In the genomic region with DNA sequence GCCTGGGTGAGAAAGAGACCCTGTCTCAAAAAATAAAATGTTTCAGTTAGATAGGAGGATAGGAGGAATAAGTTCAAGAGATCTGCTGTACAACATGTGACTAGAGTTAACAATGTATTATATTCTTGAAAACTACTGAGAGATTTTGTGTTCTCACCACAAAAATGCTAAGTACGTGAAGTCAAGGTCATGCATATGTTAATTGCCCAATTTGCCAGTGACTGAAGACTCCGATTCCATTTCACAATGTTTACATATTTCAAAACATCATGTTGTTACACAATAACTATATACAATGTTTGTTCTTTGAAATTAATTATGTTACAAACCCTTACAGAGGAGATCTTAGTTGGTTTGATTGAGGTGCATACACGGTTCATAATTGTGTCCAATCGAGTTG, we compare ENCODE assay signal across 18 cellular contexts. TPM values are rescaled to one million over a fixed set of nuclear protein-coding genes. Genes with fewer than 3 reads are reported as not detected.
A peak's percentile ranks its signal among the peaks of the same experiment; 100 is the strongest.
DNase-seq lines count a peak whose midpoint lies in the region; ATAC-seq and TF ChIP-seq lines count a peak whose summit lies in the region.
"Had no signal": no experiment of that assay in that cellular context is flagged by ENCODE, and none has a peak within 500 bp of the region (broad histone marks: within the 10 kb centered on the region; RNA-seq: fewer than 3 reads in every experiment).

No MANE protein-coding gene starts in this region.

- no peak overlapping the region for H3K23ac ChIP-seq in IMR-90 (ENCODE audit: low read depth, low read length)

- H3K36me3 ChIP-seq in IMR-90 (ENCODE audit: control insufficient read depth, insufficient read depth, low read length), result no peaks in the 10 kb centered on the region
- H3K36me3 ChIP-seq in adipocyte (ENCODE audit: control insufficient read depth, insufficient read depth, low read length, severe bottlenecking), result no peaks in the 10 kb centered on the region
- no peaks in the 10 kb centered on the region for H3K36me3 ChIP-seq in spleen
- H3K36me3 ChIP-seq: MG63 had no signal

- no peak overlapping the region for H3K4ac ChIP-seq in IMR-90 (ENCODE audit: low read depth, low read length)

- H4K8ac ChIP-seq in IMR-90 (ENCODE audit: low read depth in 2 of 2, low read length in 2 of 2), result no peak overlapping the region

- no peak overlapping the region for H4K91ac ChIP-seq in IMR-90 (ENCODE audit: insufficient read depth, low read depth, low read length)

- H3K9ac ChIP-seq in IMR-90 (ENCODE audit: low read depth, low read length), result no peak overlapping the region
- no peak overlapping the region for H3K9ac ChIP-seq in adipocyte (ENCODE audit: low read length)
- H3K9ac ChIP-seq: KMS-11 had no signal

- no peaks in the 10 kb centered on the region for H3K9me1 ChIP-seq in IMR-90 (ENCODE audit: insufficient read depth, low read length)

- H3K4me1 ChIP-seq in IMR-90 (ENCODE audit: control insufficient read depth, insufficient read depth, low read length), result no peaks in the 10 kb centered on the region
- H3K4me1 ChIP-seq in adipocyte (ENCODE audit: control insufficient read depth, insufficient read depth, low read length), result no peaks in the 10 kb centered on the region
- H3K4me1 ChIP-seq in spleen, result no peaks in the 10 kb centered on the region
- H3K4me1 ChIP-seq: A549 had no signal

- no peak overlapping the region for H2BK20ac ChIP-seq in IMR-90 (ENCODE audit: low read depth, low read length)

- ATAC-seq in IMR-90 (ENCODE audit: low read depth) (peak; percentile 67), HG03521 (IDR thresholded peaks at IDR 0.05; ENCODE audit: unreplicated experiment) (no peak)
- ATAC-seq: A549, GM23338 had no signal

- H3K9me3 ChIP-seq in IMR-90 (ENCODE audit: control insufficient read depth, insufficient read depth, low read length) (no peaks in the 10 kb centered on the region; the same call in 1 of the 2 replicates), adipocyte (ENCODE audit: control insufficient read depth, low read length) (no peaks in the 10 kb centered on the region), spleen (no peaks in the 10 kb centered on the region)
- H3K9me3 ChIP-seq: A549, MG63 had no signal

- POLR2A ChIA-PET in IMR-90 (lab: Charles Lee; ENCODE audit: unreplicated experiment), result no interaction called here

- H2AK9ac ChIP-seq in IMR-90 (replicated peaks; ENCODE audit: low read depth, low read length, poor library complexity), result no peak overlapping the region

- no CpG with 5 or more reads among the region's 4 CpGs for WGBS in IMR-90 (ENCODE audit: extremely low coverage in 2 of 2, insufficient read length in 1 of 2), 2 experiments
- 59 to 88% (median 67%) methylated on average over 4 of the region's 4 CpGs for WGBS in spleen, 5 donors

- H3K4me3 ChIP-seq in AG10803 (ENCODE audit: low read length), result no peak overlapping the region
- no peak overlapping the region for H3K4me3 ChIP-seq in IMR-90 (ENCODE audit: insufficient read depth, low read depth, low read length)
- H3K4me3 ChIP-seq in adipocyte (ENCODE audit: low read length), result no peak overlapping the region
- no peak overlapping the region for H3K4me3 ChIP-seq in spleen
- no peak overlapping the region for H3K4me3 ChIP-seq in coronary artery
- H3K4me3 ChIP-seq: A549, GM23338, MG63 had no signal

- TF ChIP-seq POLR2A in IMR-90 (IDR thresholded peaks at IDR 0.05; ENCODE audit: low read depth, low read length) (no peak), spleen (IDR thresholded peaks at IDR 0.05) (no peak)

- dilution Hi-C loops in IMR-90 (cut with HindIII; ENCODE audit: low sequenced_read_pairs, unreplicated experiment), result no loop called here

- H4K5ac ChIP-seq in IMR-90 (ENCODE audit: low read depth, low read length), result no peak overlapping the region

- H2BK5ac ChIP-seq in IMR-90 (ENCODE audit: low read depth, low read length, poor library complexity, severe bottlenecking), result no peak overlapping the region

- H2BK120ac ChIP-seq in IMR-90 (ENCODE audit: low read depth, low read length), result no peak overlapping the region

- H3K79me1 ChIP-seq in IMR-90 (ENCODE audit: low read depth in 1 of 2, low read length in 2 of 2), result no peaks in the 10 kb centered on the region

- TF ChIP-seq CTCF in AG10803 (conservative IDR thresholded peaks at IDR 0.05; ENCODE audit: low read length), result no peak
- no peak for TF ChIP-seq CTCF in IMR-90 (conservative IDR thresholded peaks at IDR 0.05; ENCODE audit: low read depth, low read length)
- TF ChIP-seq CTCF in spleen (IDR thresholded peaks at IDR 0.05 in 8 of 11, conservative IDR thresholded peaks at IDR 0.05 in 3 of 11), result no peak
- TF ChIP-seq CTCF in coronary artery (IDR thresholded peaks at IDR 0.05), result no peak

- no peaks in the 10 kb centered on the region for H4K20me1 ChIP-seq in IMR-90 (ENCODE audit: insufficient read depth, low read length)

- H3K27ac ChIP-seq in IMR-90 (ENCODE audit: insufficient read depth, low read length), result no peak overlapping the region
- no peak overlapping the region for H3K27ac ChIP-seq in spleen
- H3K27ac ChIP-seq in coronary artery, result no peak overlapping the region
- H3K27ac ChIP-seq: A549, KMS-11 had no signal

- H2BK15ac ChIP-seq in IMR-90 (ENCODE audit: low read depth, low read length), result no peak overlapping the region

- TF ChIP-seq RAD21 in IMR-90 (IDR thresholded peaks at IDR 0.05; ENCODE audit: low read length), result no peak

- H2AK5ac ChIP-seq in IMR-90 (ENCODE audit: low read depth, low read length), result no peak overlapping the region

- intact Hi-C loops in IMR-90 (cut with micrococcal nuclease), result no loop called here
- intact Hi-C loops in spleen (cut with DNase I; ENCODE audit: low total_unique reads), result loop anchor here (10.0 kb wide), 1 partner anchor 1143 kb away; no protein-coding TSS in a partner anchor

- H3K56ac ChIP-seq in IMR-90 (ENCODE audit: extremely low read depth, insufficient read depth, low read length), result no peak overlapping the region

- no peak overlapping the region for H3K18ac ChIP-seq in IMR-90 (ENCODE audit: low read depth, low read length)

- DNase-seq in AG10803 (ENCODE audit: low read depth) (peak; percentile 52), IMR-90 (peak; percentile 4), adipocyte (ENCODE audit: low read depth) (peak; percentile 96), fibroblast of peridontal ligament (ENCODE audit: extremely low read depth) (peak; percentile 11), spleen (no peak), nucleus accumbens (lab: John Stamatoyannopoulos, UW) (no peak), coronary artery (ENCODE audit: low spot score) (no peak)
- DNase-seq: CD4-positive, CD25-positive, alpha-beta regulatory T cell; EL; MG63; NCI-H1417; NCI-H187 treated with DMSO at 0.1 percent for 48 hours; NCI-H69; RPMI8226 had no signal

- in situ Hi-C loops in IMR-90 (cut with MboI; ENCODE audit: low sequenced_read_pairs), result no loop called here

- no peak overlapping the region for H2AFZ ChIP-seq in IMR-90 (replicated peaks; ENCODE audit: low read length, poor library complexity)
- H2AFZ ChIP-seq: GM23338 had no signal

- no TSS peak for BruUV-seq in IMR-90 (replicated peaks; lab: Mats Ljungman, UMichigan)

- H3K27me3 ChIP-seq in IMR-90 (ENCODE audit: control insufficient read depth, insufficient read depth, low read length) (no peaks in the 10 kb centered on the region), adipocyte (replicated peaks; ENCODE audit: control insufficient read depth, insufficient read depth, low read length) (peaks cover 17% of the 10 kb centered on the region), spleen (replicated peaks in 1 of 7) (peaks cover 0 to 28% (median 5%) of the 10 kb centered on the region in 7 donors)

- CTCF ChIA-PET in IMR-90 (lab: Yijun Ruan, JAX), result no interaction called here

- H3K4me2 ChIP-seq in IMR-90 (ENCODE audit: low read depth, low read length), result no peak overlapping the region; the same call in 1 of the 2 replicates
- H3K4me2 ChIP-seq: A549, GM23338, KMS-11 had no signal

- no peak overlapping the region for H3K14ac ChIP-seq in IMR-90 (replicated peaks; ENCODE audit: low read depth, low read length)

TF ChIP-seq in IMR-90, 13 proteins besides CTCF, POLR2A, EP300 and RAD21:
- TF ChIP-seq RFX5 (IDR thresholded peaks at IDR 0.05; ENCODE audit: low read depth, low read length), result no peak
- no peak for TF ChIP-seq BHLHE40 (IDR thresholded peaks at IDR 0.05; ENCODE audit: low read depth, low read length)
- no peak for TF ChIP-seq MAZ (IDR thresholded peaks at IDR 0.05; ENCODE audit: borderline replicate concordance, low read depth, low read length)
- TF ChIP-seq CHD1 (IDR thresholded peaks at IDR 0.05; ENCODE audit: low read depth, low read length), result no peak
- TF ChIP-seq CEBPB (IDR thresholded peaks at IDR 0.05; ENCODE audit: low read depth, low read length), result no peak

RNA-seq across cellular contexts. Expression of gene SLC15A4, which starts 52.1 kb away (rescaled TPM):
- 21.4 and 21.9 TPM in 2 replicates for total RNA-seq in IMR-90 (2012; rRNA removed)
- 14.3 and 15.4 TPM in 2 replicates for polyA plus RNA-seq in IMR-90 (2012; rRNA removed)
- 7.8 and 12.7 TPM in 2 replicates for polyA plus RNA-seq in IMR-90 (2012; cell fraction: cytosol; rRNA removed)
- polyA plus RNA-seq in IMR-90 (2012; cell fraction: nucleus; rRNA removed; ENCODE audit: low replicate concordance), result 15.4 and 31.6 TPM in 2 replicates
- total RNA-seq in spleen, result 10 to 100 TPM; 37.8 to 92.4 (median 49.0) TPM
- polyA plus RNA-seq in spleen, result 10 to 100 TPM; 19.0 to 22.7 (median 21.6) TPM

Comparison
In these comparisons a context has a peak if more than half of its experiments do, and no peak if none do; other contexts are left out.
1. DNase-seq: peak in AG10803 (single experiment), IMR-90 (single experiment), adipocyte (single experiment) and fibroblast of peridontal ligament (single experiment); none in spleen (single experiment), nucleus accumbens (0 of 56) and coronary artery (single experiment).